ENCODE assay signal across 1 cellular context in genomic region chr2:24828641-24829040, GRCh38.
TF ChIP-seq lines count a peak whose summit lies in the region.

No MANE protein-coding gene starts in this region.

TF ChIP-seq in IMR-90, 13 proteins besides CTCF, POLR2A, EP300 and RAD21:
- no peak for TF ChIP-seq ELK1 (IDR thresholded peaks at IDR 0.05; ENCODE audit: borderline replicate concordance, low read depth, low read length)
- TF ChIP-seq CEBPB (IDR thresholded peaks at IDR 0.05; ENCODE audit: low read depth, low read length) = no peak
- TF ChIP-seq MXI1 (IDR thresholded peaks at IDR 0.05; ENCODE audit: borderline replicate concordance, low read depth, low read length) = no peak
- TF ChIP-seq RCOR1 (IDR thresholded peaks at IDR 0.05; ENCODE audit: insufficient replicate concordance, low read length) = no peak
- no peak for TF ChIP-seq NFE2L2 (IDR thresholded peaks at IDR 0.05; ENCODE audit: low read depth, low read length)
- no peak for TF ChIP-seq FOS (IDR thresholded peaks at IDR 0.05; ENCODE audit: low read depth, low read length)
- TF ChIP-seq BHLHE40 (IDR thresholded peaks at IDR 0.05; ENCODE audit: low read depth, low read length) = no peak
- no peak for TF ChIP-seq MAZ (IDR thresholded peaks at IDR 0.05; ENCODE audit: borderline replicate concordance, low read depth, low read length)
- no peak for TF ChIP-seq MAFK (IDR thresholded peaks at IDR 0.05; ENCODE audit: low read depth, low read length)
- TF ChIP-seq USF2 (IDR thresholded peaks at IDR 0.05; ENCODE audit: low read depth, low read length) = no peak
- TF ChIP-seq RFX5 (IDR thresholded peaks at IDR 0.05; ENCODE audit: low read depth, low read length) = no peak
- TF ChIP-seq CHD1 (IDR thresholded peaks at IDR 0.05; ENCODE audit: low read depth, low read length) = no peak
- TF ChIP-seq SMC3 (IDR thresholded peaks at IDR 0.05; ENCODE audit: low read depth, low read length) = no peak
